Comparison of ENCODE assay signal across 29 cellular contexts in genomic region chr1:151515265-151515664, GRCh38. TPM values are rescaled to one million over a fixed set of nuclear protein-coding genes. Genes with fewer than 3 reads are reported as not detected.
DNase-seq lines count a peak whose midpoint lies in the region; ATAC-seq and TF ChIP-seq lines count a peak whose summit lies in the region.
"Had no signal": no experiment of that assay in that cellular context is flagged by ENCODE, and none has a peak within 500 bp of the region (broad histone marks: within the 10 kb centered on the region; RNA-seq: fewer than 3 reads in every experiment).

No MANE protein-coding gene starts in this region.

- H3K36me3 Mint-ChIP-seq in Caco-2 (ENCODE audit: insufficient read depth, unreplicated experiment) (peaks cover 78% of the 10 kb centered on the region), T-cell (no peaks in the 10 kb centered on the region)
- H3K36me3 Mint-ChIP-seq: activated naive CD8-positive, alpha-beta T cell treated with anti-CD3 and anti-CD28 coated beads for 36 hours; CD8-positive, alpha-beta T cell; naive thymus-derived CD4-positive, alpha-beta T cell had no signal

- TF ChIP-seq POLR2A in Peyer's patch (IDR thresholded peaks at IDR 0.05) (no peak), stomach (IDR thresholded peaks at IDR 0.05) (no peak), gastroesophageal sphincter (IDR thresholded peaks at IDR 0.05) (no peak)

- no peak for ATAC-seq in gastroesophageal sphincter
- no peak for ATAC-seq in HG03095 (IDR thresholded peaks at IDR 0.05; ENCODE audit: unreplicated experiment)
- no peak for ATAC-seq in T-cell (replicated peaks in 1 of 4)
- ATAC-seq: CD8-positive, alpha-beta T cell; naive thymus-derived CD4-positive, alpha-beta T cell; psoas muscle had no signal

- H3K27me3 ChIP-seq in Caco-2 (replicated peaks; ENCODE audit: control insufficient read depth, insufficient read depth, low read length) (no peaks in the 10 kb centered on the region), Peyer's patch (no peaks in the 10 kb centered on the region), stomach (peaks cover 0 to 15% (median 0%) of the 10 kb centered on the region in 3 donors), gastroesophageal sphincter (peaks cover 6% of the 10 kb centered on the region)
- H3K27me3 ChIP-seq: sigmoid colon, SJCRH30 had no signal

- H3K9me3 Mint-ChIP-seq in Caco-2 (ENCODE audit: unreplicated experiment) = no peaks in the 10 kb centered on the region
- H3K9me3 Mint-ChIP-seq in T-cell = no peaks in the 10 kb centered on the region
- H3K9me3 Mint-ChIP-seq: activated naive CD8-positive, alpha-beta T cell treated with anti-CD3 and anti-CD28 coated beads for 36 hours; activated T-cell treated with anti-CD3 and anti-CD28 coated beads, Interleukin-2, amount 50 U/mL, for 24 hours; CD8-positive, alpha-beta T cell had no signal

- H3K4me3 Mint-ChIP-seq in Caco-2 (ENCODE audit: unreplicated experiment) (peak overlapping the region; percentile 64), T-cell (no peak overlapping the region)
- H3K4me3 Mint-ChIP-seq: activated naive CD8-positive, alpha-beta T cell treated with anti-CD3 and anti-CD28 coated beads for 36 hours; activated T-cell treated with anti-CD3 and anti-CD28 coated beads, Interleukin-2, amount 50 U/mL, for 24 hours; B cell; CD8-positive, alpha-beta T cell; naive thymus-derived CD4-positive, alpha-beta T cell had no signal

- H3K4me1 ChIP-seq in Caco-2 (peaks cover 45% of the 10 kb centered on the region), Peyer's patch (peaks cover 0 to 18% (median 5%) of the 10 kb centered on the region in 4 donors), stomach (peaks cover 14 to 43% (median 35%) of the 10 kb centered on the region in 4 donors), gastroesophageal sphincter (peaks cover 2 to 21% (median 9%) of the 10 kb centered on the region in 3 donors)

- H3K27ac ChIP-seq in Peyer's patch (peak overlapping the region in 3 of 4 donors; percentile 73 to 95 (median 95)), epithelial cell of prostate (peak overlapping the region; percentile 99), stomach (peak overlapping the region; percentile 83 to 96 (median 86)), gastroesophageal sphincter (no peak overlapping the region)
- H3K27ac ChIP-seq: GM23248, left ventricle myocardium inferior, psoas muscle, sigmoid colon, SJCRH30, tibial nerve had no signal

- H3K9me3 ChIP-seq in Caco-2 (no peaks in the 10 kb centered on the region), Peyer's patch (no peaks in the 10 kb centered on the region), stomach (no peaks in the 10 kb centered on the region), gastroesophageal sphincter (no peaks in the 10 kb centered on the region)
- H3K9me3 ChIP-seq: left ventricle myocardium inferior, psoas muscle, sigmoid colon, SJCRH30, tibial nerve had no signal

- no peak overlapping the region for H3K4me3 ChIP-seq in Caco-2 (ENCODE audit: low read depth, low read length)
- H3K4me3 ChIP-seq in Peyer's patch = peak overlapping the region in 1 of 4 donors; percentile 75
- H3K4me3 ChIP-seq in stomach = no peak overlapping the region
- H3K4me3 ChIP-seq in gastroesophageal sphincter = no peak overlapping the region
- H3K4me3 ChIP-seq: GM23248, left ventricle myocardium inferior, psoas muscle, sigmoid colon, SJCRH30, tibial nerve had no signal

- BruUV-seq in Caco-2 (replicated peaks; lab: Mats Ljungman, UMichigan) = no TSS peak

- no peak for DNase-seq in Caco-2
- no peak for DNase-seq in Peyer's patch
- DNase-seq in epithelial cell of prostate (ENCODE audit: low read depth, low spot score) = no peak
- DNase-seq in stomach = no peak
- DNase-seq in effector CD8-positive, alpha-beta T cell (lab: John Stamatoyannopoulos, UW) = no peak
- DNase-seq in T-cell = no peak
- DNase-seq: activated CD4-positive, alpha-beta T cell treated with anti-CD3 and anti-CD28 coated beads, Interleukin-2, amount 50 U/mL, for 1 hour; activated effector memory CD4-positive, alpha-beta T cell treated with anti-CD3 and anti-CD28 coated beads, Interleukin-2, amount 50 U/mL, for 16 hours; activated naive CD8-positive, alpha-beta T cell treated with anti-CD3 and anti-CD28 coated beads for 36 hours; activated T-cell treated with anti-CD3 and anti-CD28 coated beads, Interleukin-2, amount 50 U/mL, for 24 hours; anterior cingulate cortex; CD8-positive, alpha-beta T cell; DMS 273 treated with DMSO at 0.1 percent for 48 hours; effector CD4-positive, alpha-beta T cell; GM23248; head of caudate nucleus; IMR-90; left ventricle myocardium inferior; naive thymus-derived CD4-positive, alpha-beta T cell; NCI-H748 treated with DMSO at 0.1 percent for 48 hours; psoas muscle; sigmoid colon; SJCRH30; stimulated activated CD4-positive, alpha-beta T cell treated with anti-CD3 and anti-CD28 coated beads, Interleukin-4, amount 100 ng/mL, for 24 hours had no signal

- 84 to 99% (median 95%) methylated on average over 4 of the region's 4 CpGs for WGBS in stomach, 5 donors
- 90 to 100% methylated on average over 2 to 3 of the region's 4 CpGs for WGBS in gastroesophageal sphincter (ENCODE audit: low coverage in 1 of 2), 2 donors

- peak overlapping the region; percentile 86 for H3K27ac Mint-ChIP-seq in Caco-2 (ENCODE audit: unreplicated experiment)
- H3K27ac Mint-ChIP-seq in T-cell = no peak overlapping the region
- H3K27ac Mint-ChIP-seq: activated naive CD8-positive, alpha-beta T cell treated with anti-CD3 and anti-CD28 coated beads for 36 hours; activated T-cell treated with anti-CD3 and anti-CD28 coated beads, Interleukin-2, amount 50 U/mL, for 24 hours; B cell; CD8-positive, alpha-beta T cell; naive thymus-derived CD4-positive, alpha-beta T cell had no signal

- TF ChIP-seq CTCF in Caco-2 (IDR thresholded peaks at IDR 0.05; ENCODE audit: insufficient read depth in 1 of 2, low read depth in 1 of 2, low read length in 1 of 2, severe bottlenecking in 1 of 2, unreplicated experiment in 1 of 2) (no peak), Peyer's patch (IDR thresholded peaks at IDR 0.05) (no peak), stomach (IDR thresholded peaks at IDR 0.05) (no peak), gastroesophageal sphincter (IDR thresholded peaks at IDR 0.05) (no peak)

- CTCF ChIA-PET in Caco-2 (lab: Charles Lee) (no interaction called here), T-cell (lab: Charles Lee) (no interaction called here)

- H3K4me1 Mint-ChIP-seq in Caco-2 (ENCODE audit: low read depth, unreplicated experiment) = peaks cover 33% of the 10 kb centered on the region
- peaks cover 23 to 28% (median 25%) of the 10 kb centered on the region in 3 donors for H3K4me1 Mint-ChIP-seq in T-cell

- TF ChIP-seq EP300 in stomach (IDR thresholded peaks at IDR 0.05) (no peak), gastroesophageal sphincter (IDR thresholded peaks at IDR 0.05) (no peak)

- peaks cover 2% of the 10 kb centered on the region for H3K36me3 ChIP-seq in Caco-2 (ENCODE audit: control insufficient read depth, insufficient read depth, low read length)
- peaks cover 0 to 21% (median 0%) of the 10 kb centered on the region in 3 donors for H3K36me3 ChIP-seq in Peyer's patch
- H3K36me3 ChIP-seq in stomach = peaks cover 0 to 20% (median 18%) of the 10 kb centered on the region in 4 donors
- peaks cover 0 to 9% of the 10 kb centered on the region in 2 donors for H3K36me3 ChIP-seq in gastroesophageal sphincter
- H3K36me3 ChIP-seq: left ventricle myocardium inferior, sigmoid colon, SJCRH30 had no signal

- H3K27me3 Mint-ChIP-seq in Caco-2 (ENCODE audit: insufficient read depth, unreplicated experiment) (no peaks in the 10 kb centered on the region), T-cell (no peaks in the 10 kb centered on the region)
- H3K27me3 Mint-ChIP-seq: activated T-cell treated with anti-CD3 and anti-CD28 coated beads, Interleukin-2, amount 50 U/mL, for 24 hours; B cell had no signal

- intact Hi-C loops in Caco-2 (cut with micrococcal nuclease; ENCODE audit: unreplicated experiment) (no loop called here), stomach (cut with DNase I; ENCODE audit: low total_unique reads) (no loop called here)

- POLR2A ChIA-PET in Caco-2 (lab: Charles Lee) = no interaction called here
- POLR2A ChIA-PET in T-cell (lab: Charles Lee) = no interaction called here

RNA-seq across cellular contexts. Expression of gene CGN, which starts 4.1 kb away (rescaled TPM):
- total RNA-seq in Caco-2 (2022) (147 TPM in 2 replicates), Peyer's patch (100 to 1,000 TPM in 3 of 4 donors, 10 to 100 TPM in 1; 34.7 to 180 (median 160) TPM), stomach (100 to 1,000 TPM in 3 of 5 donors, 10 to 100 TPM in 2; 21.4 to 137 (median 118) TPM), gastroesophageal sphincter (1 to 10 TPM in 1 of 4 donors, under 1 TPM in 3; 0.13 to 2.2 (median 0.29) TPM), T-cell (1 to 10 TPM in 1 of 5 donors, under 1 TPM in 4; 0.37 to 1.3 (median 0.59) TPM)
- 10 to 100 TPM; 14.0 to 22.0 (median 21.2) TPM for polyA plus RNA-seq in stomach
- total RNA-seq: fibroblast of villous mesenchyme, GM23248 had no signal
- polyA plus RNA-seq: GM23248 had no signal

RNA-seq across cellular contexts. Expression of gene TUFT1, which starts 24.8 kb away (rescaled TPM):
- total RNA-seq in Caco-2 (2022) = 34.9 and 36.6 TPM in 2 replicates
- 10 to 100 TPM; 12.4 to 23.4 (median 19.3) TPM for total RNA-seq in Peyer's patch
- 10 to 100 TPM in 3 of 5 donors, 1 to 10 TPM in 2; 1.2 to 30.4 (median 13.9) TPM for total RNA-seq in stomach
- 10 to 100 TPM in 2 of 3 donors, 1 to 10 TPM in 1; 9.0 to 15.4 (median 10.8) TPM for polyA plus RNA-seq in stomach
- 10 to 100 TPM; 15.1 to 20.4 (median 17.5) TPM for total RNA-seq in gastroesophageal sphincter
- 1 to 10 TPM; 2.8 to 5.5 (median 4.3) TPM for total RNA-seq in T-cell

RNA-seq across cellular contexts. Expression of gene POGZ, which starts 56.0 kb away (rescaled TPM):
- total RNA-seq in Caco-2 (2022) = 80.0 and 83.0 TPM in 2 replicates
- total RNA-seq in Peyer's patch = 10 to 100 TPM; 49.5 to 91.3 (median 52.6) TPM
- 100 to 1,000 TPM in 2 of 5 donors, 10 to 100 TPM in 3; 17.4 to 124 (median 85.8) TPM for total RNA-seq in stomach
- 10 to 100 TPM in 2 of 3 donors, 1 to 10 TPM in 1; 7.3 to 18.0 (median 12.1) TPM for polyA plus RNA-seq in stomach
- total RNA-seq in gastroesophageal sphincter = 10 to 100 TPM; 25.8 to 68.2 (median 47.3) TPM
- total RNA-seq in T-cell = 100 to 1,000 TPM in 2 of 5 donors, 10 to 100 TPM in 3; 93.8 to 133 (median 96.7) TPM

Comparison
In these comparisons a context has a peak if more than half of its experiments do, and no peak if none do; other contexts are left out.
1. H3K27ac ChIP-seq: peak in Peyer's patch (3 of 4), epithelial cell of prostate (single experiment) and stomach (5 of 5); none in gastroesophageal sphincter (0 of 4).
2. RNA of gene CGN, which starts 4.1 kb away (total RNA-seq): 34.7 to 180 TPM in Peyer's patch, 147 TPM in Caco-2 and 21.4 to 137 TPM in stomach; 0.37 to 1.3 TPM in T-cell and 0.13 to 2.2 TPM in gastroesophageal sphincter; every median in the first group is over 4 times any median in the second.